Comparison of ENCODE assay signal across 8 cellular contexts in the genomic region with DNA sequence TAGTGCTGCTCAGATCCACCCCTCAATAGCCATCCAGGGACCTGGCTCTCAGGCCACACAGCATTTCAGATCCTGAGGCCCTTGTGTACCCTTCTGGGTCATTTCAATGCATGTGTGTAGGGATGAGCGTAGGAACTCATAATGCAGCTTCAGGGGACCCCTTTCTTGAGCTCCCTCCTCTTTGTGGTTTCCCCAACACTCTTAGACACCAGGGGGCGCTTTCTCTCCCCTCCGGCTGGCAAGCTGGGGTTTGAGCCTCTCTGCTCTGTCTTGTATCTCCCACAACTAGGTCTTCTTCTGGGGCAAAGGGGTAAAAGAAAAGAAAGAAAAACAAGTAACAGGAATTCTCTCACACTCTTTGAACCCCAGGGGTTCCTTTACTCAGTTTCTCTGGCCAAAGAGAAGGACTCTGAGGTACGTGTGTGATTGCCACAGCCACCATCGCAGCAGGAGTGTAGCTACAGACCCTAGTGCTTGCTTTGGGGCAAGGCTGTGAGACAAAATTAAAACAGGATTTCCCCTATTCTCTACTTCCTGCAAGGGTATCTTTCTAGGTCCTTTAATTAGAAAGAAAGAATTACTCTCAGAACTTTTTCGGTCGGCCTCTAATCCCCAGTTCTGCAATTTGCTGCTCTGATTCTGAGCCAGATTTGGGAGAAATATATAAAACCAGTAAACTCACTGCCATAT. TPM values are rescaled to one million over a fixed set of nuclear protein-coding genes. Genes with fewer than 3 reads are reported as not detected.
DNase-seq lines count a peak whose midpoint lies in the region; ATAC-seq lines count a peak whose summit lies in the region.

No MANE protein-coding gene starts in this region.

- DNase-seq in ELR (ENCODE audit: low read depth) = peak; percentile 71
- peak; percentile 44 for DNase-seq in RPMI7951 (ENCODE audit: low read depth)
- peak in 47 of 58 donors; percentile 16 to 77 (median 52) for DNase-seq in anterior cingulate cortex (lab: John Stamatoyannopoulos, UW)
- DNase-seq in iPS-NIHi7 (ENCODE audit: extremely low spot score) = peak; percentile 81
- peak; percentile 59 to 63 for DNase-seq in stimulated activated CD4-positive, alpha-beta T cell treated with anti-CD3 and anti-CD28 coated beads, Interleukin-2, amount 100 ng/mL, for 24 hours
- no peak for DNase-seq in DMS114 treated with DMSO at 0.1 percent for 48 hours (lab: John Stamatoyannopoulos, UW; ENCODE audit: unreplicated experiment)

- ATAC-seq in GM19467 (IDR thresholded peaks at IDR 0.05; ENCODE audit: unreplicated experiment) (peak; percentile 83), HG03521 (IDR thresholded peaks at IDR 0.05; ENCODE audit: unreplicated experiment) (peak; percentile 80)

RNA-seq across cellular contexts. Expression of a gene that starts 38.0 kb away (rescaled TPM):
- total RNA-seq in RPMI7951 (2014; rRNA removed; shearing (Covaris generic)) = 9.7 and 15.6 TPM in 2 replicates
